28 cellular contexts compared by ENCODE assay signal in the genomic region with DNA sequence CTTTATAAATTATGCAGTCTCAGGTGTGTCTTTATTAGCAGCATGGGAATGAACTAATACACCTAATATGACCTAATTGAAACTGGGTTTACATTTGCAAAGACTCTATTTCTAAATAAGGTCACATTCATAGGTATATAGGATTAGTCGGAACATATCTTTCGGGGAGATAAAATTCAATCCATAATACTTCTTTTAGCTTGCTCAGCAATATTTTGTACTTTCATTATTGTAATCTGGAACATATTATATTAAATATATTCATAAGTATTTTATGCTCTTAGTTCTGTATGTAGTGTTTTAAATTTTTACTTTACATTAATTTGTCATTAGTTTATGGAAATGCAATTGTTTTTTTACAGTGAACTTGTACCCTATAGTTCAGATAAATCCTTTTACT.
"Had no signal": no experiment of that assay in that cellular context is flagged by ENCODE, and none has a peak within 500 bp of the region (broad histone marks: within the 10 kb centered on the region; RNA-seq: fewer than 3 reads in every experiment).

No MANE protein-coding gene starts in this region.

- H3K9ac ChIP-seq: neural progenitor cell, parathyroid adenoma had no signal

- DNase-seq: natural killer cell; occipital lobe; ovary; posterior cingulate gyrus; psoas muscle; right cardiac atrium; spleen; stimulated activated CD4-positive, alpha-beta T cell treated with anti-CD3 and anti-CD28 coated beads, Interleukin-12 subunit alpha, Interleukin-12 subunit beta, amount 100 ng/mL, for 4 hours; stimulated activated CD4-positive, alpha-beta T cell treated with anti-CD3 and anti-CD28 coated beads, Interleukin-1b, Interleukin-23, amount 100 ng/mL, for 48 hours; stimulated activated CD4-positive, alpha-beta T cell treated with anti-CD3 and anti-CD28 coated beads, Interleukin-4, amount 100 ng/mL, for 1 hour; stimulated activated CD4-positive, alpha-beta T cell treated with anti-CD3 and anti-CD28 coated beads, Interleukin-4, amount 100 ng/mL, for 4 hours; stimulated activated CD8-positive, alpha-beta memory T cell treated with anti-CD3 and anti-CD28 coated beads, Interleukin-4, amount 100 ng/mL, for 48 hours; stimulated activated naive CD4-positive, alpha-beta T cell; stimulated activated naive CD8-positive, alpha-beta T cell treated with anti-CD3 and anti-CD28 coated beads, Interleukin-15, amount 100 ng/mL, for 72 hours; stimulated activated naive CD8-positive, alpha-beta T cell treated with anti-CD3 and anti-CD28 coated beads, Interleukin-15, Interleukin-2, amounts not matched to agents 100 U/mL and 50 U/mL, for 24 hours; substantia nigra; testis; tibial artery; transverse colon; upper lobe of right lung had no signal

- H3K36me3 ChIP-seq: neural progenitor cell, ovary, spleen, suprapubic skin, tibial artery, transverse colon, upper lobe of right lung, vagina had no signal

- H3K9me3 ChIP-seq: ovary, psoas muscle, testis, upper lobe of right lung, vagina had no signal

- H3K4me1 ChIP-seq: neural progenitor cell, parathyroid adenoma, psoas muscle, spleen, suprapubic skin, testis, tibial artery, transverse colon, upper lobe of right lung, vagina had no signal

- ATAC-seq: natural killer cell; psoas muscle; right cardiac atrium; sciatic nerve; stimulated activated memory B cell treated with anti-CD40 and anti-IgM and Interleukin-4, amounts not matched to agents 10 μg/mL and 1 μg/mL and 100 μg/mL, for 72 hours; stimulated activated naive CD8-positive, alpha-beta T cell treated with anti-CD3 and anti-CD28 coated beads, Interleukin-15, amount 100 ng/mL, for 72 hours; stimulated activated naive CD8-positive, alpha-beta T cell treated with anti-CD3 and anti-CD28 coated beads, Interleukin-15, Interleukin-2, amounts not matched to agents 100 U/mL and 50 U/mL, for 24 hours; upper lobe of right lung had no signal

- H3K79me2 ChIP-seq: parathyroid adenoma had no signal

- H3K4me3 ChIP-seq: neural progenitor cell, ovary, psoas muscle, skin epidermis, smooth muscle cell, spleen, suprapubic skin, testis, tibial artery, transverse colon, upper lobe of right lung, vagina had no signal

- H2AFZ ChIP-seq: neural progenitor cell, parathyroid adenoma had no signal

- H3K27me3 ChIP-seq: neural progenitor cell, ovary, spleen, suprapubic skin, testis, tibial artery, transverse colon, upper lobe of right lung, vagina had no signal

- H3K27ac ChIP-seq: neural progenitor cell, ovary, parathyroid adenoma, psoas muscle, skin epidermis, spleen, suprapubic skin, testis, tibial artery, transverse colon, upper lobe of right lung, vagina had no signal

- H3K4me2 ChIP-seq: neural progenitor cell, smooth muscle cell had no signal
